Comparison of ENCODE assay signal across 1 cellular context in the genomic region with DNA sequence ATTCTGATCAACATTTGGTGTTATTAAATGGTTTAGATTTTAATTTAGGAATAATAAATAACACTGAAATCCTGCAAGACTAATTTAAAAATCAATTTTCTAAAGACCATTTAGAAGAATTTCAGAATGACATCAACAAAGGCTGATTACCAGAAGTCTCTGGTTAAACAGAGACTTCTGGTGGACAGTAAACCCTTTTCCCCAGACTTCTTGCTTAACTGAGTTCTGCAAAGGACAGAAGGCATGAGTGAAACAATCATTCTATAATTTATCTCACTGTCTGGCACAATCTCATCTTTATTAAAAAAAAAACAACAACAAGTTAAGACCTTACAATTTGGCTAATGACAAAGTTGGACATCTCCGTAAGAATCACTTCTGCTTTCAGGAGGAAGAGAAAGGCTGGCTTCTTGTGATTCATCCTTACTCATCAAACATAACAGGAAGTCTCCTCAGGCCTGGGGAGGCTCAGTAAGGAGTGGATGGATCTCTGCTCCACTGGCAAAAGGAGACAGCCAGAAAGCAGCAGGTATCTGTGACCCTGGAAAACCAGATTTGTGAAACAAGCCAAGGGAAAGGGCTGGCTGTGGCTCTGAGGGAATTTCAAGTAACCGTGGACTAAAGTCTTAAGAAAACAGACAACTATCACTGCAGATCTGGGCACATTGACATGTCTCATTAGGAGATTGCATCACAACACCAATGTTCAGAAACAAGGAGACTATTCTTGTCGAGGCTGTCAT.
A peak's percentile ranks its signal among the peaks of the same experiment; 100 is the strongest.
TF ChIP-seq lines count a peak whose summit lies in the region.

No MANE protein-coding gene starts in this region.

TF ChIP-seq in K562, 482 proteins besides CTCF, POLR2A, EP300 and RAD21 (continued from another document and continues in another):
- no peak for TF ChIP-seq MNT (conservative IDR thresholded peaks at IDR 0.05)
- peak; percentile 19 for TF ChIP-seq MEIS2 (IDR thresholded peaks at IDR 0.05; ENCODE audit: partially characterized antibody)
- TF ChIP-seq CEBPG (CRISPR knock-in tag; IDR thresholded peaks at IDR 0.05) = peak; percentile 86
- TF ChIP-seq CEBPG (tag; conservative IDR thresholded peaks at IDR 0.05 in 1 of 2, IDR thresholded peaks at IDR 0.05 in 1 of 2) = peak; percentile 92 to 94
- no peak for TF ChIP-seq TEAD4 (IDR thresholded peaks at IDR 0.05; ENCODE audit: low read length)
- no peak for TF ChIP-seq TEAD4 (CRISPR knock-in tag; IDR thresholded peaks at IDR 0.05; ENCODE audit: borderline replicate concordance)
- no peak for TF ChIP-seq CHCHD3 (CRISPR knock-in tag; IDR thresholded peaks at IDR 0.05)
- TF ChIP-seq AFF1 (IDR thresholded peaks at IDR 0.05; ENCODE audit: low read depth in 1 of 2, partially characterized antibody in 2 of 2) = peak in 1 of 2 experiments; percentile 29
- peak; percentile 62 for TF ChIP-seq ELF1 (tag; IDR thresholded peaks at IDR 0.05)
- TF ChIP-seq, protein P1, sequence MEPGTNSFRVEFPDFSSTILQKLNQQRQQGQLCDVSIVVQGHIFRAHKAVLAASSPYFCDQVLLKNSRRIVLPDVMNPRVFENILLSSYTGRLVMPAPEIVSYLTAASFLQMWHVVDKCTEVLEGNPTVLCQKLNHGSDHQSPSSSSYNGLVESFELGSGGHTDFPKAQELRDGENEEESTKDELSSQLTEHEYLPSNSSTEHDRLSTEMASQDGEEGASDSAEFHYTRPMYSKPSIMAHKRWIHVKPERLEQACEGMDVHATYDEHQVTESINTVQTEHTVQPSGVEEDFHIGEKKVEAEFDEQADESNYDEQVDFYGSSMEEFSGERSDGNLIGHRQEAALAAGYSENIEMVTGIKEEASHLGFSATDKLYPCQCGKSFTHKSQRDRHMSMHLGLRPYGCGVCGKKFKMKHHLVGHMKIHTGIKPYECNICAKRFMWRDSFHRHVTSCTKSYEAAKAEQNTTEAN (CRISPR knock-in tag; IDR thresholded peaks at IDR 0.05) = no peak
- TF ChIP-seq LCOR (CRISPR knock-in tag; IDR thresholded peaks at IDR 0.05) = peak; percentile 50; the same call in 1 of the 2 replicates
- TF ChIP-seq ARID1B (IDR thresholded peaks at IDR 0.05) = peak; percentile 84
- peak in 1 of 2 experiments; percentile 18; a peak in 1 of 4 replicates for TF ChIP-seq FOXK2 (conservative IDR thresholded peaks at IDR 0.05 in 1 of 2, IDR thresholded peaks at IDR 0.05 in 1 of 2; ENCODE audit: low read depth in 2 of 2)
- peak; percentile 59; the same call in 1 of the 2 replicates for TF ChIP-seq EHMT2 (IDR thresholded peaks at IDR 0.05)
- no peak; the same call in 1 of the 2 replicates for TF ChIP-seq PKNOX1 (IDR thresholded peaks at IDR 0.05)
- peak; percentile 81 for TF ChIP-seq ZNF175 (CRISPR knock-in tag; IDR thresholded peaks at IDR 0.05; ENCODE audit: low read depth)
- no peak for TF ChIP-seq KAT7 (CRISPR knock-in tag; IDR thresholded peaks at IDR 0.05; ENCODE audit: borderline replicate concordance)
- no peak for TF ChIP-seq ZC3H4 (CRISPR knock-in tag; IDR thresholded peaks at IDR 0.05; ENCODE audit: borderline replicate concordance)
- no peak for TF ChIP-seq ZNF24 (IDR thresholded peaks at IDR 0.05)
- TF ChIP-seq ZMIZ1 (IDR thresholded peaks at IDR 0.05; ENCODE audit: low read depth in 2 of 2, low read length in 2 of 2) = no peak
- no peak for TF ChIP-seq TCF3 (CRISPR knock-in tag; IDR thresholded peaks at IDR 0.05)
- TF ChIP-seq MYBL2 (IDR thresholded peaks at IDR 0.05; ENCODE audit: low read depth) = no peak
- no peak for TF ChIP-seq MYBL2 (CRISPR knock-in tag; IDR thresholded peaks at IDR 0.05; ENCODE audit: borderline replicate concordance)
- peak; percentile 72 for TF ChIP-seq ETV1 (tag; conservative IDR thresholded peaks at IDR 0.05; ENCODE audit: low read depth)
- peak; percentile 8; the same call in 1 of the 2 replicates for TF ChIP-seq MAFF (IDR thresholded peaks at IDR 0.05; ENCODE audit: low read length)
- TF ChIP-seq MTA2 (IDR thresholded peaks at IDR 0.05; ENCODE audit: low read depth) = 0 out of 2 replicates have a peak, but pooled peaks have one; percentile 5
- TF ChIP-seq ZNF592 (IDR thresholded peaks at IDR 0.05) = 0 out of 2 replicates have a peak, but pooled peaks have one; percentile 35
- TF ChIP-seq, protein P2, sequence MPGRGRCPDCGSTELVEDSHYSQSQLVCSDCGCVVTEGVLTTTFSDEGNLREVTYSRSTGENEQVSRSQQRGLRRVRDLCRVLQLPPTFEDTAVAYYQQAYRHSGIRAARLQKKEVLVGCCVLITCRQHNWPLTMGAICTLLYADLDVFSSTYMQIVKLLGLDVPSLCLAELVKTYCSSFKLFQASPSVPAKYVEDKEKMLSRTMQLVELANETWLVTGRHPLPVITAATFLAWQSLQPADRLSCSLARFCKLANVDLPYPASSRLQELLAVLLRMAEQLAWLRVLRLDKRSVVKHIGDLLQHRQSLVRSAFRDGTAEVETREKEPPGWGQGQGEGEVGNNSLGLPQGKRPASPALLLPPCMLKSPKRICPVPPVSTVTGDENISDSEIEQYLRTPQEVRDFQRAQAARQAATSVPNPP (IDR thresholded peaks at IDR 0.05; ENCODE audit: borderline replicate concordance, insufficient read depth, insufficient read length) = no peak
- TF ChIP-seq ZNF184 (CRISPR knock-in tag; IDR thresholded peaks at IDR 0.05) = no peak
- peak; percentile 96 for TF ChIP-seq SMARCE1 (IDR thresholded peaks at IDR 0.05)
- peak; percentile 98 for TF ChIP-seq FOSL1 (tag; conservative IDR thresholded peaks at IDR 0.05)
- no peak for TF ChIP-seq XRCC4 (IDR thresholded peaks at IDR 0.05; ENCODE audit: extremely low read depth, insufficient read depth, insufficient read length)
- no peak for TF ChIP-seq PRDM10 (IDR thresholded peaks at IDR 0.05; ENCODE audit: partially characterized antibody)
